In genomic region chr21:29499734-29500343, GRCh38 we compare ENCODE assay signal across 1 cellular context.
TF ChIP-seq lines count a peak whose summit lies in the region.

No MANE protein-coding gene starts in this region.

TF ChIP-seq in GM23338, 12 proteins besides CTCF, POLR2A, EP300 and RAD21:
- TF ChIP-seq ZNF462 (CRISPR knock-in tag; IDR thresholded peaks at IDR 0.05) (0 out of 2 replicates have a peak, but pooled peaks have one; percentile 17), EZH2 (IDR thresholded peaks at IDR 0.05; ENCODE audit: low read depth, unreplicated experiment) (no peak)
TF ChIP-seq in GM23338: peak in this region for 1.
